Comparison of ENCODE assay signal across 8 cellular contexts in the genomic region with DNA sequence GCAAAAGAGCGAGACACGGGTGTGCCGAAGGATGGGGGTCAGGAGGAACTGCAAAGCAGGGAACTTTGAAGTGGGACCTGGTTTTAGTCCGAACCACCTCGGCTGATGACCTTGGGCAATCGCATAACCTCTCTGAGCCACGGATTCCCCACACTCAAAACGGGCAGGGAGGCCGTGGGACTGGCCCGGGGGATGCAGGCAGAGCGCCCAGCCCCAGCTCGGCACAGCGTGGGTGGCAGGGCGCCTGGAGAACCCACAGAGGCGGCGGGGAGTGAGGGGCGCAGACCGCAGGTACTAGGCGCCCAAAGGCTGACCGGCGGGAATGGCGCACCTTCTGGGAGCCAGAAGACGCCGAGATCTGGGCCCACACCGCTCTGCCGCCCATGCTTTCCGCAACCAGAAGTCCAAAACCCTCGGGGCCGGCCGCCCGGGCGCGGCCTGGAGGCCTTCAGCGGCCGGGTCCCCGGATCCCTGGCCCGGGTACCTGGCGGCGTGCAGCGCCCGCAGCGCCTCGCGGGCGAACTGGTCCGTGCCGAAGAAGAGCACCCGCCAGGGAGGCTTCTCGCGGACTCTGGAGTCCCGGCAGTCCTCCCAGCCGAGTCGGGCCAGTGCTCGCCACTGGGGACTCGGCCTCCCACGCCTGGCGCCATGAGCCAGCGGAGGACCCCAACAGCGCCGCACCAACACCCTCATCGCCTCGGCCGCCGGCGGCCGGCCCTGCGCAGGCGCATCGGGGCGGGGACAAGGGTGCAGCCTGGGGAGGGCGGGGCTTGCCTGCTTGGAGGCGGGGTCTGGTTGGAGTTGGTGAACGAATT. TPM values are rescaled to one million over a fixed set of nuclear protein-coding genes. Genes with fewer than 3 reads are reported as not detected.
DNase-seq lines count a peak whose midpoint lies in the region; ATAC-seq and TF ChIP-seq lines count a peak whose summit lies in the region.

A gene (minus strand): TSS at position 719 of the 815 bp plus-strand sequence. CDS start 26 bp downstream, at position 693.

- H3K4me1 Mint-ChIP-seq in natural killer cell: peaks cover 13 to 20% of the 10 kb centered on the region in 2 donors
- H3K4me1 Mint-ChIP-seq in stimulated activated naive B cell treated with anti-CD40 and anti-IgM and Interleukin-4, amounts not matched to agents 10 μg/mL and 1 μg/mL and 100 μg/mL, for 72 hours: peaks cover 13 to 29% of the 10 kb centered on the region in 2 donors

- H3K27me3 Mint-ChIP-seq in natural killer cell (ENCODE audit: low read depth in 2 of 2): peaks cover 0 to 13% of the 10 kb centered on the region in 2 donors
- peaks cover 0 to 9% of the 10 kb centered on the region in 2 donors for H3K27me3 Mint-ChIP-seq in stimulated activated naive B cell treated with anti-CD40 and anti-IgM and Interleukin-4, amounts not matched to agents 10 μg/mL and 1 μg/mL and 100 μg/mL, for 72 hours

- no peak for TF ChIP-seq CTCF in fibroblast of mammary gland (conservative IDR thresholded peaks at IDR 0.05; ENCODE audit: control insufficient read depth, insufficient read depth, low read depth, low read length)
- TF ChIP-seq CTCF in natural killer cell (IDR thresholded peaks at IDR 0.05): no peak

- H3K9me3 Mint-ChIP-seq in natural killer cell: no peaks in the 10 kb centered on the region
- H3K9me3 Mint-ChIP-seq in stimulated activated naive B cell treated with anti-CD40 and anti-IgM and Interleukin-4, amounts not matched to agents 10 μg/mL and 1 μg/mL and 100 μg/mL, for 72 hours: no peaks in the 10 kb centered on the region

- intact Hi-C loops in natural killer cell (cut with micrococcal nuclease): loop anchor here (1.0 kb wide), 1 partner anchor 39 kb away; no protein-coding TSS in a partner anchor

- peak; percentile 87 for DNase-seq in COLO829 (ENCODE audit: low spot score)
- peak; percentile 98 for DNase-seq in HuH-7 (ENCODE audit: low spot score)
- peak; percentile 78 for DNase-seq in RPMI7951 (ENCODE audit: low read depth)
- DNase-seq in activated T-helper 1 cell treated with anti-CD3 and anti-CD28 coated beads, Interleukin-2, amount 50 U/mL, for 16 hours (ENCODE audit: low read depth in 1 of 2, low spot score in 1 of 2): peak; percentile 85 to 87
- peak; percentile 74 for DNase-seq in fibroblast of mammary gland (ENCODE audit: low read depth)
- peak; percentile 87 for DNase-seq in natural killer cell
- DNase-seq in stimulated activated naive B cell treated with anti-CD40 and anti-IgM and Interleukin-4, amounts not matched to agents 10 μg/mL and 1 μg/mL and 100 μg/mL, for 72 hours: peak; percentile 80

- peak within 1 kb of the TSS; percentile 91 for H3K4me3 Mint-ChIP-seq in natural killer cell
- peak within 1 kb of the TSS; percentile 85 to 89 for H3K4me3 Mint-ChIP-seq in stimulated activated naive B cell treated with anti-CD40 and anti-IgM and Interleukin-4, amounts not matched to agents 10 μg/mL and 1 μg/mL and 100 μg/mL, for 72 hours

- peak within 1 kb of the TSS; percentile 16 to 79 for H3K27ac Mint-ChIP-seq in natural killer cell
- H3K27ac Mint-ChIP-seq in stimulated activated naive B cell treated with anti-CD40 and anti-IgM and Interleukin-4, amounts not matched to agents 10 μg/mL and 1 μg/mL and 100 μg/mL, for 72 hours: peak within 1 kb of the TSS; percentile 65

- peak within 1 kb of the TSS; percentile 83 for H3K4me3 ChIP-seq in fibroblast of mammary gland (ENCODE audit: control insufficient read depth, low read depth, low read length)

- ATAC-seq in GM19463 (IDR thresholded peaks at IDR 0.05; ENCODE audit: unreplicated experiment): peak; percentile 77
- peak; percentile 97 for ATAC-seq in natural killer cell
- peak; percentile 91 to 92 for ATAC-seq in stimulated activated naive B cell treated with anti-CD40 and anti-IgM and Interleukin-4, amounts not matched to agents 10 μg/mL and 1 μg/mL and 100 μg/mL, for 72 hours (replicated peaks)

- H3K36me3 Mint-ChIP-seq in natural killer cell: no peaks in the 10 kb centered on the region
- H3K36me3 Mint-ChIP-seq in stimulated activated naive B cell treated with anti-CD40 and anti-IgM and Interleukin-4, amounts not matched to agents 10 μg/mL and 1 μg/mL and 100 μg/mL, for 72 hours: peaks cover 9 to 16% of the 10 kb centered on the region in 2 donors

RNA-seq across cellular contexts. Expression of the gene that starts here (rescaled TPM):
- total RNA-seq in RPMI7951 (2014; rRNA removed; shearing (Covaris generic)): 23.8 and 27.9 TPM in 2 replicates
- total RNA-seq in natural killer cell: 10 to 100 TPM in 2 of 3 donors, 1 to 10 TPM in 1; 9.3 to 13.6 (median 12.2) TPM

Comparison
In these comparisons a context has a peak if more than half of its experiments do, and no peak if none do; other contexts are left out.
1. Peak in every context shown above with its lines: DNase-seq, ATAC-seq and H3K4me3 ChIP-seq.